25 cellular contexts compared by ENCODE assay signal in genomic region chr13:85930108-85930507, GRCh38.
A peak's percentile ranks its signal among the peaks of the same experiment; 100 is the strongest.
DNase-seq lines count a peak whose midpoint lies in the region; ATAC-seq, FAIRE-seq and TF ChIP-seq lines count a peak whose summit lies in the region.
"Had no signal": no experiment of that assay in that cellular context is flagged by ENCODE, and none has a peak within 500 bp of the region (broad histone marks: within the 10 kb centered on the region; RNA-seq: fewer than 3 reads in every experiment).

No MANE protein-coding gene starts in this region.

- H3K4me2 ChIP-seq in PC-9, result no peak overlapping the region
- no peak overlapping the region for H3K4me2 ChIP-seq in HepG2 (ENCODE audit: low read depth, low read length)
- H3K4me2 ChIP-seq: BLaER1 had no signal

- ATAC-seq in HepG2 (peak; percentile 65), right lobe of liver (peak; percentile 92 to 98 (median 94)), upper lobe of left lung (ENCODE audit: low FRiP score in 2 of 2) (no peak), GM19351 (IDR thresholded peaks at IDR 0.05; ENCODE audit: unreplicated experiment) (no peak)
- ATAC-seq: GM12878 had no signal

- H3K4me3 ChIP-seq in PC-9, result no peak overlapping the region
- H3K4me3 ChIP-seq in HepG2 (replicated peaks in 1 of 3; ENCODE audit: insufficient read depth in 1 of 3, low read depth in 2 of 3, low read length in 3 of 3), result no peak overlapping the region
- H3K4me3 ChIP-seq in right lobe of liver, result no peak overlapping the region
- no peak overlapping the region for H3K4me3 ChIP-seq in upper lobe of left lung
- H3K4me3 ChIP-seq: BLaER1, GM12878 had no signal

- FAIRE-seq in HepG2 (lab: Jason Lieb, UNC), result no peak
- FAIRE-seq: GM12878, GM19239 had no signal

- H3K27me3 ChIP-seq in PC-9 (ENCODE audit: insufficient read depth, low read depth) (no peaks in the 10 kb centered on the region), HepG2 (ENCODE audit: control insufficient read depth in 1 of 2, insufficient read depth in 2 of 2, low read length in 2 of 2) (no peaks in the 10 kb centered on the region), right lobe of liver (no peaks in the 10 kb centered on the region), upper lobe of left lung (no peaks in the 10 kb centered on the region)
- H3K27me3 ChIP-seq: BE2C, BLaER1 had no signal

- TF ChIP-seq RAD21 in HepG2 (CRISPR knock-in tag; IDR thresholded peaks at IDR 0.05), result no peak

- H3K27ac ChIP-seq in PC-9, result no peak overlapping the region
- H3K27ac ChIP-seq in HepG2 (ENCODE audit: extremely low read length, insufficient read depth, low read length), result no peak overlapping the region
- peak overlapping the region in 1 of 3 donors; percentile 10 for H3K27ac ChIP-seq in right lobe of liver
- no peak overlapping the region for H3K27ac ChIP-seq in upper lobe of left lung
- H3K27ac ChIP-seq: BLaER1 had no signal

- BruUV-seq in PC-9 (replicated peaks; lab: Mats Ljungman, UMichigan), result no TSS peak
- no TSS peak for BruUV-seq in HepG2 (replicated peaks; lab: Mats Ljungman, UMichigan)

- H3K9me3 ChIP-seq in PC-9 (ENCODE audit: insufficient read depth, low read depth) (no peaks in the 10 kb centered on the region), HepG2 (ENCODE audit: low read length) (no peaks in the 10 kb centered on the region), right lobe of liver (no peaks in the 10 kb centered on the region), upper lobe of left lung (peaks cover 0 to 7% (median 0%) of the 10 kb centered on the region in 4 donors)
- H3K9me3 ChIP-seq: BE2C had no signal

- H3K79me2 ChIP-seq in PC-9 (ENCODE audit: low read depth) (no peaks in the 10 kb centered on the region), HepG2 (ENCODE audit: insufficient read depth, low read length) (no peaks in the 10 kb centered on the region)

- TF ChIP-seq POLR2A in HepG2 (IDR thresholded peaks at IDR 0.05; ENCODE audit: insufficient read depth in 1 of 2, low read depth in 2 of 2, low read length in 2 of 2) (no peak), right lobe of liver (IDR thresholded peaks at IDR 0.05) (no peak), upper lobe of left lung (IDR thresholded peaks at IDR 0.05) (no peak)

- POLR2A ChIA-PET in PC-9 (lab: Charles Lee; ENCODE audit: unreplicated experiment), result no interaction called here
- POLR2A ChIA-PET in HepG2 (lab: Yijun Ruan, JAX), result no interaction called here

- H4K20me1 ChIP-seq in PC-9 (ENCODE audit: insufficient read depth) (no peaks in the 10 kb centered on the region), HepG2 (ENCODE audit: insufficient read depth, low read length) (no peaks in the 10 kb centered on the region)
- H4K20me1 ChIP-seq: BLaER1 had no signal

- no peaks in the 10 kb centered on the region for H3K36me3 ChIP-seq in PC-9 (ENCODE audit: low read depth)
- no peaks in the 10 kb centered on the region for H3K36me3 ChIP-seq in HepG2 (replicated peaks in 1 of 2; ENCODE audit: control insufficient read depth in 1 of 2, insufficient read depth in 2 of 2, low read length in 2 of 2)
- no peaks in the 10 kb centered on the region for H3K36me3 ChIP-seq in right lobe of liver
- no peaks in the 10 kb centered on the region for H3K36me3 ChIP-seq in upper lobe of left lung
- H3K36me3 ChIP-seq: BE2C, BLaER1 had no signal

- H2AFZ ChIP-seq in PC-9 (peak overlapping the region; percentile 52; the same call in 1 of the 2 replicates), HepG2 (ENCODE audit: low read length) (no peak overlapping the region)

- no peak for TF ChIP-seq CTCF in PC-9 (conservative IDR thresholded peaks at IDR 0.05)
- no peak for TF ChIP-seq CTCF in HepG2 (CRISPR knock-in tag; IDR thresholded peaks at IDR 0.05)
- no peak for TF ChIP-seq CTCF in right lobe of liver (IDR thresholded peaks at IDR 0.05)
- no peak for TF ChIP-seq CTCF in upper lobe of left lung (IDR thresholded peaks at IDR 0.05)

- peak; percentile 0 for DNase-seq in HuH-7.5 (ENCODE audit: low spot score)
- DNase-seq in PC-9, result no peak
- peak; percentile 3 for DNase-seq in HepG2 (ENCODE audit: low spot score)
- DNase-seq in right lobe of liver, result no peak
- no peak for DNase-seq in upper lobe of left lung
- DNase-seq in hypothalamus (lab: John Stamatoyannopoulos, UW), result no peak
- DNase-seq: 8988T; ACHN; BE2C; C1 segment of cervical spinal cord; CD4-positive, alpha-beta memory T cell; CD4-positive, CD25-positive, alpha-beta regulatory T cell; CD8-positive, alpha-beta memory T cell; COR-L47; DMS 273 treated with DMSO at 0.1 percent for 48 hours; DMS153; DMS53; DMS79; DND-41; EL; GDM1 had no signal

- H3K9me2 ChIP-seq in PC-9 (ENCODE audit: insufficient read depth), result no peaks in the 10 kb centered on the region

- H3K4me1 ChIP-seq in PC-9 (replicated peaks; ENCODE audit: insufficient read depth) (no peaks in the 10 kb centered on the region), HepG2 (ENCODE audit: insufficient read depth, low read length) (0 out of 2 replicates have a peak, but pooled peaks cover 7% of the 10 kb centered on the region), right lobe of liver (peaks cover 0 to 6% (median 0%) of the 10 kb centered on the region in 4 donors), upper lobe of left lung (no peaks in the 10 kb centered on the region)
- H3K4me1 ChIP-seq: BE2C, BLaER1 had no signal

- TF ChIP-seq EP300 in HepG2 (IDR thresholded peaks at IDR 0.05; ENCODE audit: low read depth in 2 of 2, low read length in 2 of 2), result no peak
- no peak for TF ChIP-seq EP300 in HepG2 (CRISPR knock-in tag; IDR thresholded peaks at IDR 0.05; ENCODE audit: borderline replicate concordance)
- TF ChIP-seq EP300 in upper lobe of left lung (IDR thresholded peaks at IDR 0.05), result no peak

- intact Hi-C loops in PC-9 (cut with micrococcal nuclease; ENCODE audit: unreplicated experiment), result no loop called here
- intact Hi-C loops in HepG2 (cut with micrococcal nuclease; ENCODE audit: unreplicated experiment), result no loop called here
- intact Hi-C loops in right lobe of liver (cut with DNase I), result no loop called here

- no peaks in the 10 kb centered on the region for H3F3A ChIP-seq in PC-9 (ENCODE audit: insufficient read depth, low read depth)

- CTCF ChIA-PET in PC-9 (lab: Charles Lee) (no interaction called here), HepG2 (lab: Yijun Ruan, JAX; ENCODE audit: low intra/inter-chr PET ratio, low total read pairs) (no interaction called here)

- in situ Hi-C loops in HepG2 (cut with HindIII; ENCODE audit: extremely low pct_ligation_motif_present, low pct_unique_long_range_greater_than_20kb), result no loop called here

- no peak overlapping the region for H3K9ac ChIP-seq in HepG2 (ENCODE audit: insufficient read depth, low read depth, low read length)
- H3K9ac ChIP-seq: BLaER1 had no signal

- 0% methylated on average over 2 of the region's 2 CpGs for WGBS in HepG2 (ENCODE audit: low lambda C conversion rate)
- 0% methylated on average over 2 of the region's 2 CpGs for whole genome bisulfite sequencing in right lobe of liver (ENCODE audit: insufficient coverage, low coverage, low lambda C conversion rate, missing lambda C conversion rate)
- 36 to 45% methylated on average over 2 of the region's 2 CpGs for WGBS in upper lobe of left lung, 2 donors

TF ChIP-seq in HepG2, 621 proteins besides CTCF, POLR2A, EP300 and RAD21:
- TF ChIP-seq BCL6 (CRISPR knock-in tag; IDR thresholded peaks at IDR 0.05) (peak; percentile 95), FOXP1 (IDR thresholded peaks at IDR 0.05) (no peak), FOXP1 (CRISPR knock-in tag; IDR thresholded peaks at IDR 0.05) (0 out of 2 replicates have a peak, but pooled peaks have one; percentile 28), KDM4B (CRISPR knock-in tag; IDR thresholded peaks at IDR 0.05) (no peak), HNF4A (CRISPR knock-in tag; IDR thresholded peaks at IDR 0.05) (0 out of 2 replicates have a peak, but pooled peaks have one; percentile 37)

Comparison
In these comparisons a context has a peak if more than half of its experiments do, and no peak if none do; other contexts are left out.
1. DNase-seq: peak in HuH-7.5 (single experiment) and HepG2 (single experiment); none in PC-9 (0 of 2), right lobe of liver (0 of 3), upper lobe of left lung (0 of 2) and hypothalamus (0 of 51).
2. ATAC-seq: peak in HepG2 (single experiment) and right lobe of liver (4 of 4); none in upper lobe of left lung (0 of 2) and GM19351 (single experiment).